In the genomic region with DNA sequence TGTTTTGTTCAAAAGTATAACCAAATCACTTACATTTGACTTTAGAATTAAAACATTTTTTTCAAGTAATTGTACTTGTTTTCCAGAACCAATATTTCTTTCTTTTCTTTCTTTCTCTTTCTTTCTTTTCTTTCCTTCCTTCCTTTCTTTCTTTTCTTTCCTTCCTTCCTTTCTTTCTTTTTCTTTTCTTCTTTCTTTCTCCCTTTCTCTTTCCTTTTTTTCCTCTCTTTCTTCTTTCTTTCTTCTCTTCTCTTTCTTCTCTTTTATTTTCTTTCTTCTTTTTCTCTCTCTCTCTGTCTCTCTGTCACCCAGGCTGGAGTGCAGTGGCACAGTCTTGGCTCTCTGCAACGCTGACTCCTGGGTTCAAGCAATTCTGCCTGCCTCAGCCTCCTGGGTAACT, we compare ENCODE assay signal across 21 cellular contexts.
"Had no signal": no experiment of that assay in that cellular context is flagged by ENCODE, and none has a peak within 500 bp of the region (broad histone marks: within the 10 kb centered on the region; RNA-seq: fewer than 3 reads in every experiment).

No MANE protein-coding gene starts in this region.

- H3K4me1 Mint-ChIP-seq: WTC11 had no signal

- ATAC-seq: activated T-cell treated with anti-CD3 and anti-CD28 coated beads, Interleukin-2, amount 50 U/mL, for 4 hours; WTC11 had no signal

- H3K27me3 Mint-ChIP-seq: activated CD4-positive, alpha-beta memory T cell treated with anti-CD3 and anti-CD28 coated beads for 36 hours; activated CD4-positive, alpha-beta T cell treated with anti-CD3 and anti-CD28 coated beads, Interleukin-2, amount 10 ng/mL, durations not matched to agents 24 days and 14 days; activated naive CD8-positive, alpha-beta T cell treated with anti-CD3 and anti-CD28 coated beads, Interleukin-2, amount 10 ng/mL, durations not matched to agents 7 days and 5 days had no signal

- H3K27ac Mint-ChIP-seq: activated CD4-positive, alpha-beta memory T cell treated with anti-CD3 and anti-CD28 coated beads for 36 hours; activated CD4-positive, alpha-beta T cell treated with anti-CD3 and anti-CD28 coated beads, Interleukin-2, amount 10 ng/mL, durations not matched to agents 24 days and 14 days; activated naive CD8-positive, alpha-beta T cell treated with anti-CD3 and anti-CD28 coated beads, Interleukin-2, amount 10 ng/mL, durations not matched to agents 7 days and 5 days; T-helper 2 cell treated with Interferon-gamma antibody and Interleukin-4, amounts not matched to agents 5 μg/mL and 100 μg/mL, for 36 hours; WTC11 had no signal

- H3K4me3 Mint-ChIP-seq: activated CD4-positive, alpha-beta memory T cell treated with anti-CD3 and anti-CD28 coated beads for 36 hours; activated CD4-positive, alpha-beta T cell treated with anti-CD3 and anti-CD28 coated beads, Interleukin-2, amount 10 ng/mL, durations not matched to agents 24 days and 14 days; activated naive CD8-positive, alpha-beta T cell treated with anti-CD3 and anti-CD28 coated beads, Interleukin-2, amount 10 ng/mL, durations not matched to agents 7 days and 5 days; activated T-cell treated with anti-CD3 and anti-CD28 coated beads, Interleukin-2, amount 50 U/mL, for 4 hours; T-helper 2 cell treated with Interferon-gamma antibody and Interleukin-4, amounts not matched to agents 5 μg/mL and 100 μg/mL, for 36 hours; WTC11 had no signal

- H3K9me3 Mint-ChIP-seq: activated CD4-positive, alpha-beta memory T cell treated with anti-CD3 and anti-CD28 coated beads for 36 hours; activated CD4-positive, alpha-beta T cell treated with anti-CD3 and anti-CD28 coated beads, Interleukin-2, amount 10 ng/mL, durations not matched to agents 24 days and 14 days; activated naive CD8-positive, alpha-beta T cell treated with anti-CD3 and anti-CD28 coated beads, Interleukin-2, amount 10 ng/mL, durations not matched to agents 7 days and 5 days; activated T-cell treated with anti-CD3 and anti-CD28 coated beads, Interleukin-2, amount 50 U/mL, for 4 hours; T-helper 2 cell treated with Interferon-gamma antibody and Interleukin-4, amounts not matched to agents 5 μg/mL and 100 μg/mL, for 36 hours; WTC11 had no signal

- DNase-seq: activated CD4-positive, alpha-beta memory T cell treated with anti-CD3 and anti-CD28 coated beads for 36 hours; activated CD4-positive, alpha-beta T cell treated with anti-CD3 and anti-CD28 coated beads, Interleukin-2, amount 10 ng/mL, durations not matched to agents 24 days and 14 days; activated CD4-positive, CD25-positive, alpha-beta regulatory T cell treated with anti-CD3 and anti-CD28 coated beads, Interleukin-2, amount 50 U/mL, for 72 hours; activated CD8-positive, alpha-beta memory T cell treated with anti-CD3 and anti-CD28 coated beads for 24 hours; activated naive CD8-positive, alpha-beta T cell treated with anti-CD3 and anti-CD28 coated beads, Interleukin-2, amount 10 ng/mL, durations not matched to agents 7 days and 5 days; activated T-cell treated with anti-CD3 and anti-CD28 coated beads, Interleukin-2, amount 50 U/mL, for 4 hours; aorta; caudate nucleus; cortex of kidney; MM.1S; NCI-H1105; NCI-H1436; NCI-H1694 treated with DMSO at 0.1 percent for 48 hours; NCI-H2029 treated with DMSO at 0.1 percent for 48 hours; NCI-H345; NCI-H510A; NCI-H526 treated with DMSO at 0.1 percent for 48 hours; NCI-H82; SIG-M5 had no signal
